Comparison of ENCODE assay signal across 7 cellular contexts in the genomic region with DNA sequence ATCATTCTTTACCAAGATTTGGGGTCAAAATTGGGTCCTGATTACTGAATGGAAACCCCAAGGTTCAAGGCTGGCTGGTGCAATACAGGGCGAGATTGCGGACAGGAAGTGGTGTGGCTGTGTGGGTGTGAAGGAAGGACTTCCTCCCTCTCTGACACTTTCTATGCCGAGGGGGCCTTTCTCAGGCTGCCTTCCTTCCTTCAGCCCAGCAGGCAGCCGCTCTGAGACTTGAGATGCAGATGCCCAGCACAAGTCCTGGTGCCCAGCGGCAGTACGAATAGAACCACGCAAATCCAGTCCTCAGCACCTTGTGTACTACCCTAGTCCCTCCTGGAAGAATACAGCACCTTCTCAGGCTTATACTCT. TPM values are rescaled to one million over a fixed set of nuclear protein-coding genes. Genes with fewer than 3 reads are reported as not detected.
DNase-seq lines count a peak whose midpoint lies in the region; ATAC-seq and TF ChIP-seq lines count a peak whose summit lies in the region.

No MANE protein-coding gene starts in this region.

- no peaks in the 10 kb centered on the region for H4K20me1 ChIP-seq in osteoblast (ENCODE audit: insufficient read depth, low read length)

- no peak overlapping the region for H2AFZ ChIP-seq in osteoblast (ENCODE audit: low read length)

- no peak overlapping the region for H3K4me2 ChIP-seq in osteoblast (ENCODE audit: insufficient read depth, low read length)

- no peak overlapping the region for H3K4me3 ChIP-seq in osteoblast (ENCODE audit: insufficient read depth, low read length)

- H3K36me3 ChIP-seq in osteoblast (ENCODE audit: insufficient read depth, low read length) = no peaks in the 10 kb centered on the region

- no peaks in the 10 kb centered on the region for H3K27me3 ChIP-seq in osteoblast (ENCODE audit: insufficient read depth, low read length)

- no peak for TF ChIP-seq CTCF in osteoblast (IDR thresholded peaks at IDR 0.05; ENCODE audit: extremely low read depth, low read depth, low read length)

- H3K4me1 ChIP-seq in osteoblast (ENCODE audit: insufficient read depth, low read length) = no peaks in the 10 kb centered on the region

- peak; percentile 62 for ATAC-seq in GM18870 (IDR thresholded peaks at IDR 0.05; ENCODE audit: unreplicated experiment)
- peak; percentile 58 for ATAC-seq in HG02588 (IDR thresholded peaks at IDR 0.05; ENCODE audit: unreplicated experiment)
- peak; percentile 41 for ATAC-seq in esophagus mucosa

- no peaks in the 10 kb centered on the region for H3K79me2 ChIP-seq in osteoblast (ENCODE audit: insufficient read depth, low read length)

- H3K27ac ChIP-seq in osteoblast (ENCODE audit: low read depth, low read length) = no peak overlapping the region

- H3K9me3 ChIP-seq in osteoblast (ENCODE audit: low read depth, low read length) = no peaks in the 10 kb centered on the region

- DNase-seq in NOMO-1 (lab: John Stamatoyannopoulos, UW; ENCODE audit: unreplicated experiment in 2 of 2) = peak; percentile 74 to 84
- DNase-seq in retina = no peak
- no peak for DNase-seq in kidney tubule cell (ENCODE audit: low spot score)
- DNase-seq in osteoblast (ENCODE audit: insufficient read length, low spot score, missing footprints) = no peak

RNA-seq across cellular contexts. Expression of a gene that starts 16.3 kb away (rescaled TPM):
- total RNA-seq in esophagus mucosa (0.68 TPM), osteoblast (0.36 and 0.59 TPM in 2 replicates)

Comparison
In these comparisons a context has a peak if more than half of its experiments do, and no peak if none do; other contexts are left out.
1. DNase-seq: peak in NOMO-1 (2 of 2); none in retina (single experiment), kidney tubule cell (single experiment) and osteoblast (single experiment).
2. Peak in every context shown above with its lines, with median percentiles within 50 percentile points of each other: ATAC-seq.